In genomic region chr19:12881172-12881808, GRCh38 we compare ENCODE assay signal across 8 cellular contexts. TPM values are rescaled to one million over a fixed set of nuclear protein-coding genes. Genes with fewer than 3 reads are reported as not detected.
DNase-seq lines count a peak whose midpoint lies in the region; ATAC-seq, FAIRE-seq and TF ChIP-seq lines count a peak whose summit lies in the region.

Gene DNASE2 (minus strand): TSS chr19:12881449. CDS start chr19:12881375, 74 bp downstream.

- WGBS in psoas muscle, 3 donors: 0% methylated on average over 35 to 38 of the region's 38 CpGs

- H3K9me3 ChIP-seq in T-helper 17 cell (ENCODE audit: control insufficient read depth, low read length, poor library complexity, severe bottlenecking) (no peaks in the 10 kb centered on the region), psoas muscle (no peaks in the 10 kb centered on the region)

- H3K27me3 ChIP-seq in psoas muscle (ENCODE audit: insufficient read depth in 3 of 3, low read length in 2 of 3): peaks cover 0 to 10% (median 2%) of the 10 kb centered on the region in 3 donors

- H3K4me1 Mint-ChIP-seq in T-helper 17 cell: peaks cover 22% of the 10 kb centered on the region

- ATAC-seq in HG02852 (IDR thresholded peaks at IDR 0.05; ENCODE audit: unreplicated experiment) (peak; percentile 88), T-helper 17 cell (peak; percentile 80), left ventricle myocardium superior (peak; percentile 96), psoas muscle (peak; percentile 93 to 97 (median 94))

- TF ChIP-seq CTCF in psoas muscle (IDR thresholded peaks at IDR 0.05): no peak

- FAIRE-seq in GM12891 (lab: Jason Lieb, UNC) (peak; percentile 92), urothelium cell line (lab: Jason Lieb, UNC) (no peak)

- TF ChIP-seq POLR2A in GM12891 (IDR thresholded peaks at IDR 0.05; ENCODE audit: low read depth, low read length): peak; percentile 66; the same call in 1 of the 2 replicates

- peaks cover 3 to 24% of the 10 kb centered on the region in 2 donors for H3K36me3 ChIP-seq in psoas muscle (ENCODE audit: insufficient read depth in 1 of 2, low read depth in 1 of 2)

- intact Hi-C loops in left ventricle myocardium superior (cut with micrococcal nuclease) (no loop called here), psoas muscle (cut with DNase I) (no loop called here)

- H3K27ac Mint-ChIP-seq in T-helper 17 cell: peak within 1 kb of the TSS; percentile 90

- no peaks in the 10 kb centered on the region for H3K27me3 Mint-ChIP-seq in T-helper 17 cell

- H3K36me3 Mint-ChIP-seq in T-helper 17 cell (ENCODE audit: low read depth): peaks cover 2% of the 10 kb centered on the region

- DNase-seq in GM12891 (ENCODE audit: insufficient read length, low spot score) (peak; percentile 97), NCI-H146 treated with DMSO at 0.1 percent for 48 hours (lab: John Stamatoyannopoulos, UW; ENCODE audit: unreplicated experiment) (peak; percentile 96), T-helper 17 cell (peak; percentile 76 to 84 (median 80)), left ventricle myocardium superior (peak; percentile 97), psoas muscle (peak; percentile 96 to 97), urothelium cell line (ENCODE audit: low spot score) (peak; percentile 94)

- H3K4me1 ChIP-seq in psoas muscle: peaks cover 15% of the 10 kb centered on the region

- H3K4me3 Mint-ChIP-seq in T-helper 17 cell: peak within 1 kb of the TSS; percentile 92

- H3K27ac ChIP-seq in angular gyrus (ENCODE audit: low read depth, low read length) (peak within 1 kb of the TSS; percentile 85), psoas muscle (peak within 1 kb of the TSS; percentile 86)

- peak within 1 kb of the TSS; percentile 79 for H3K4me3 ChIP-seq in psoas muscle

TF ChIP-seq in GM12891, 5 proteins besides CTCF, POLR2A, EP300 and RAD21:
- TF ChIP-seq SPI1 (IDR thresholded peaks at IDR 0.05; ENCODE audit: low read depth, low read length): peak; percentile 98
- TF ChIP-seq PAX5 (IDR thresholded peaks at IDR 0.05; ENCODE audit: insufficient read depth, low read length, severe bottlenecking): no peak
- TF ChIP-seq TAF1 (IDR thresholded peaks at IDR 0.05; ENCODE audit: low read depth, low read length): peak; percentile 14; the same call in 1 of the 2 replicates
- peak; percentile 72 for TF ChIP-seq POLR2AphosphoS5 (IDR thresholded peaks at IDR 0.05; ENCODE audit: low read depth, low read length)
- TF ChIP-seq POU2F2 (IDR thresholded peaks at IDR 0.05; ENCODE audit: low read depth, low read length): peak; percentile 43; the same call in 1 of the 2 replicates

RNA-seq across cellular contexts. Expression of gene DNASE2, which starts in this region (rescaled TPM):
- polyA plus RNA-seq in GM12891 (2012; ENCODE audit: low read depth, missing spikeins): 11.8 TPM
- total RNA-seq in T-helper 17 cell (10 to 100 TPM; 17.8 to 19.8 TPM), left ventricle myocardium superior (19.2 TPM), psoas muscle (10 to 100 TPM in 2 of 4 donors, 1 to 10 TPM in 2; 5.5 to 23.0 (median 13.1) TPM)
- 10 to 100 TPM in 1 of 3 donors, 1 to 10 TPM in 2; 5.9 to 14.8 (median 7.5) TPM for polyA plus RNA-seq in psoas muscle

Comparison
In these comparisons a context has a peak if more than half of its experiments do, and no peak if none do; other contexts are left out.
1. Peak in every context shown above with its lines: DNase-seq, ATAC-seq, H3K4me3 ChIP-seq and H3K27ac ChIP-seq.